In genomic region chr10:12455318-12455717, GRCh38 we compare ENCODE assay signal across 1 cellular context.
TF ChIP-seq lines count a peak whose summit lies in the region.

No MANE protein-coding gene starts in this region.

TF ChIP-seq in HCT116, 20 proteins besides CTCF, POLR2A, EP300 and RAD21 (continued from another document):
- no peak for TF ChIP-seq ELF1 (IDR thresholded peaks at IDR 0.05; ENCODE audit: borderline replicate concordance, low read depth)
- no peak for TF ChIP-seq SIN3A (IDR thresholded peaks at IDR 0.05; ENCODE audit: low read depth)
- no peak for TF ChIP-seq EZH2 (IDR thresholded peaks at IDR 0.05)
- no peak for TF ChIP-seq SRF (IDR thresholded peaks at IDR 0.05; ENCODE audit: low read depth)
- no peak for TF ChIP-seq TCF7L2 (IDR thresholded peaks at IDR 0.05; ENCODE audit: borderline replicate concordance, extremely low read depth, insufficient read depth, insufficient read length)
- no peak for TF ChIP-seq CBX3 (IDR thresholded peaks at IDR 0.05; ENCODE audit: low read depth)
- no peak for TF ChIP-seq SP1 (IDR thresholded peaks at IDR 0.05; ENCODE audit: low read depth)
- no peak for TF ChIP-seq EGR1 (IDR thresholded peaks at IDR 0.05; ENCODE audit: low read depth)
- TF ChIP-seq ZNF274 (IDR thresholded peaks at IDR 0.05; ENCODE audit: low read depth, low read length), result no peak
- no peak for TF ChIP-seq ZFX (IDR thresholded peaks at IDR 0.05)
- no peak for TF ChIP-seq ATF3 (IDR thresholded peaks at IDR 0.05)
- no peak for TF ChIP-seq CEBPB (IDR thresholded peaks at IDR 0.05; ENCODE audit: low read depth)
- no peak for TF ChIP-seq JUND (IDR thresholded peaks at IDR 0.05)
- TF ChIP-seq EZH2phosphoT487 (IDR thresholded peaks at IDR 0.05; ENCODE audit: borderline replicate concordance), result no peak
